10 cellular contexts compared by ENCODE assay signal in the genomic region with DNA sequence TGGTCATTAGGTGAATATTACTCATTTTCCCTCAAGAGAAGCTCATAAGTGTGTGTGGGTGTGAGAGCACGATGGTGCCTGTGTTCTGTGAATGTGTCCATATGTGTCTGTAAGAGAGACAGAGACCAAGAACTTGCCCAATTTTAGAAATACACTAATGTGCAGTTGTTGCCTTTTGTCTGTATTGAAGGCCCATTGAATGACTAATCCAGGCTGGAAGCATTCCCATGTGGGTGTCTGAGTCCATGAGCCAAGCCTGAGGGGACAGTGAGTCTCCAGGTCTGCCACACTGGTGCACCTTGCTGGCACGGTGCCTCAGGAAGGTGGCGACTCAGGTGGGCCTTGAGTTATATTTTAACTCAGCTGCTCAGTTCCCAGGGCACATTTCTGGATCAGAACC. TPM values are rescaled to one million over a fixed set of nuclear protein-coding genes. Genes with fewer than 3 reads are reported as not detected.
DNase-seq lines count a peak whose midpoint lies in the region; ATAC-seq and TF ChIP-seq lines count a peak whose summit lies in the region.
"Had no signal": no experiment of that assay in that cellular context is flagged by ENCODE, and none has a peak within 500 bp of the region (broad histone marks: within the 10 kb centered on the region; RNA-seq: fewer than 3 reads in every experiment).

No MANE protein-coding gene starts in this region.

- 73 to 81% methylated on average over 3 of the region's 3 CpGs for WGBS in tibial nerve, 2 donors
- no CpG with 5 or more reads among the region's 3 CpGs for WGBS in mesendoderm (ENCODE audit: extremely low coverage, insufficient coverage, low lambda C conversion rate)

- no peak overlapping the region for H4K8ac ChIP-seq in mesendoderm (ENCODE audit: low read depth, low read length)

- H2BK15ac ChIP-seq in mesendoderm (replicated peaks; ENCODE audit: low read depth) = no peak overlapping the region

- H2BK5ac ChIP-seq in mesendoderm (ENCODE audit: low read length) = no peak overlapping the region

- H3K4me3 ChIP-seq in GM12865 (ENCODE audit: low read depth, low read length) = no peak overlapping the region
- H3K4me3 ChIP-seq in tibial nerve = no peak overlapping the region
- no peak overlapping the region for H3K4me3 ChIP-seq in mesendoderm (ENCODE audit: low read length)
- H3K4me3 ChIP-seq: lower lobe of right lung had no signal

- H3K27ac Mint-ChIP-seq in activated naive CD8-positive, alpha-beta T cell treated with anti-CD3 and anti-CD28 coated beads, Interleukin-2, amount 50 U/mL, for 24 hours = peak overlapping the region; percentile 93
- peak overlapping the region; percentile 74 for H3K27ac Mint-ChIP-seq in memory B cell

- H3K4me3 Mint-ChIP-seq in activated naive CD8-positive, alpha-beta T cell treated with anti-CD3 and anti-CD28 coated beads, Interleukin-2, amount 50 U/mL, for 24 hours = peak overlapping the region; percentile 22
- H3K4me3 Mint-ChIP-seq in memory B cell = no peak overlapping the region

- H3K79me2 ChIP-seq in mesendoderm (ENCODE audit: control insufficient read depth, insufficient read depth, low read length) = no peaks in the 10 kb centered on the region

- no peaks in the 10 kb centered on the region for H3K27me3 Mint-ChIP-seq in activated naive CD8-positive, alpha-beta T cell treated with anti-CD3 and anti-CD28 coated beads, Interleukin-2, amount 50 U/mL, for 24 hours
- H3K27me3 Mint-ChIP-seq in memory B cell = no peaks in the 10 kb centered on the region

- H3K27me3 ChIP-seq in tibial nerve (no peaks in the 10 kb centered on the region), mesendoderm (ENCODE audit: insufficient read depth, low read length, poor library complexity) (no peaks in the 10 kb centered on the region)

- no peak overlapping the region for H3K23ac ChIP-seq in mesendoderm (ENCODE audit: low read length)

- TF ChIP-seq POLR2A in tibial nerve (IDR thresholded peaks at IDR 0.05) = no peak

- H3K9ac ChIP-seq in mesendoderm (ENCODE audit: low read length) = no peak overlapping the region

- no peak overlapping the region for H3K4me2 ChIP-seq in mesendoderm (ENCODE audit: low read length)

- H3K9me3 ChIP-seq in tibial nerve = no peaks in the 10 kb centered on the region
- H3K9me3 ChIP-seq: lower lobe of right lung had no signal

- no peak overlapping the region for H3K18ac ChIP-seq in mesendoderm (ENCODE audit: low read length)

- no peak overlapping the region for H2BK120ac ChIP-seq in mesendoderm (ENCODE audit: low read depth, low read length)

- no peaks in the 10 kb centered on the region for H3K79me1 ChIP-seq in mesendoderm (ENCODE audit: low read length)

- H3K36me3 Mint-ChIP-seq in activated naive CD8-positive, alpha-beta T cell treated with anti-CD3 and anti-CD28 coated beads, Interleukin-2, amount 50 U/mL, for 24 hours (ENCODE audit: low read depth) = peaks cover 55% of the 10 kb centered on the region
- H3K36me3 Mint-ChIP-seq in memory B cell = peaks cover 19% of the 10 kb centered on the region

- DNase-seq in GM12865 (ENCODE audit: low read depth) = peak; percentile 29
- DNase-seq in activated naive CD8-positive, alpha-beta T cell treated with anti-CD3 and anti-CD28 coated beads, Interleukin-2, amount 50 U/mL, for 24 hours = peak; percentile 15
- DNase-seq in memory B cell (ENCODE audit: low spot score in 2 of 2) = no peak
- no peak for DNase-seq in tibial nerve (ENCODE audit: low spot score in 2 of 2)
- no peak for DNase-seq in hepatic stellate cell (ENCODE audit: low spot score)
- DNase-seq in mesendoderm = no peak
- DNase-seq: lower lobe of right lung, RPMI8226 had no signal

- no peak overlapping the region for H3K4ac ChIP-seq in mesendoderm (ENCODE audit: low read depth, low read length)

- no peaks in the 10 kb centered on the region for H3K9me3 Mint-ChIP-seq in activated naive CD8-positive, alpha-beta T cell treated with anti-CD3 and anti-CD28 coated beads, Interleukin-2, amount 50 U/mL, for 24 hours
- no peaks in the 10 kb centered on the region for H3K9me3 Mint-ChIP-seq in memory B cell

- H3K36me3 ChIP-seq in tibial nerve (peaks cover 0 to 70% (median 9%) of the 10 kb centered on the region in 3 donors), mesendoderm (ENCODE audit: control insufficient read depth, insufficient read depth, low read length) (no peaks in the 10 kb centered on the region)

- H4K5ac ChIP-seq in mesendoderm (ENCODE audit: low read length) = no peak overlapping the region

- TF ChIP-seq CTCF in GM12865 (IDR thresholded peaks at IDR 0.05; ENCODE audit: insufficient read depth, low read depth, low read length, missing control alignments) (no peak), tibial nerve (IDR thresholded peaks at IDR 0.05) (no peak)

- TF ChIP-seq EP300 in tibial nerve (IDR thresholded peaks at IDR 0.05) = no peak

- peaks cover 0 to 12% (median 0%) of the 10 kb centered on the region in 4 donors for H3K4me1 ChIP-seq in tibial nerve
- H3K4me1 ChIP-seq in mesendoderm (ENCODE audit: control insufficient read depth, low read depth, low read length) = no peaks in the 10 kb centered on the region

- no peak overlapping the region for H3K56ac ChIP-seq in mesendoderm (ENCODE audit: low read length)

- peak; percentile 11 for ATAC-seq in HG02763 (IDR thresholded peaks at IDR 0.05; ENCODE audit: unreplicated experiment)
- peak; percentile 12 for ATAC-seq in activated naive CD8-positive, alpha-beta T cell treated with anti-CD3 and anti-CD28 coated beads, Interleukin-2, amount 50 U/mL, for 24 hours
- no peak for ATAC-seq in memory B cell (ENCODE audit: low read depth)
- no peak for ATAC-seq in GM21737 (IDR thresholded peaks at IDR 0.05; ENCODE audit: unreplicated experiment)

- no peak overlapping the region for H2AK5ac ChIP-seq in mesendoderm (ENCODE audit: low read length)

- peaks cover 59% of the 10 kb centered on the region for H3K4me1 Mint-ChIP-seq in activated naive CD8-positive, alpha-beta T cell treated with anti-CD3 and anti-CD28 coated beads, Interleukin-2, amount 50 U/mL, for 24 hours
- peaks cover 29% of the 10 kb centered on the region for H3K4me1 Mint-ChIP-seq in memory B cell

- no peak overlapping the region for H3K27ac ChIP-seq in tibial nerve
- H3K27ac ChIP-seq in mesendoderm (ENCODE audit: low read depth, low read length) = no peak overlapping the region
- H3K27ac ChIP-seq: lower lobe of right lung had no signal

RNA-seq across cellular contexts. Expression of a gene that starts 25.5 kb away (rescaled TPM):
- 100 to 1,000 TPM; 108 to 194 (median 138) TPM for total RNA-seq in tibial nerve
- 18.1 TPM for polyA plus RNA-seq in mesendoderm (2013, experiment 1 of 2)
- polyA plus RNA-seq in mesendoderm (2013, experiment 2 of 2) = 18.0 TPM

RNA-seq across cellular contexts. Expression of a gene that starts 55.2 kb away (rescaled TPM):
- 10 to 100 TPM; 27.3 to 32.9 (median 31.7) TPM for total RNA-seq in tibial nerve
- 17.6 TPM for polyA plus RNA-seq in mesendoderm (2013, experiment 1 of 2)
- 17.3 TPM for polyA plus RNA-seq in mesendoderm (2013, experiment 2 of 2)

Comparison
In these comparisons a context has a peak if more than half of its experiments do, and no peak if none do; other contexts are left out.
1. DNase-seq: peak in GM12865 (single experiment) and activated naive CD8-positive, alpha-beta T cell treated with anti-CD3 and anti-CD28 coated beads, Interleukin-2, amount 50 U/mL, for 24 hours (single experiment); none in memory B cell (0 of 2), tibial nerve (0 of 2), hepatic stellate cell (single experiment) and mesendoderm (single experiment).
2. ATAC-seq: peak in HG02763 (single experiment) and activated naive CD8-positive, alpha-beta T cell treated with anti-CD3 and anti-CD28 coated beads, Interleukin-2, amount 50 U/mL, for 24 hours (single experiment); none in memory B cell (single experiment) and GM21737 (single experiment).